In the genomic region with DNA sequence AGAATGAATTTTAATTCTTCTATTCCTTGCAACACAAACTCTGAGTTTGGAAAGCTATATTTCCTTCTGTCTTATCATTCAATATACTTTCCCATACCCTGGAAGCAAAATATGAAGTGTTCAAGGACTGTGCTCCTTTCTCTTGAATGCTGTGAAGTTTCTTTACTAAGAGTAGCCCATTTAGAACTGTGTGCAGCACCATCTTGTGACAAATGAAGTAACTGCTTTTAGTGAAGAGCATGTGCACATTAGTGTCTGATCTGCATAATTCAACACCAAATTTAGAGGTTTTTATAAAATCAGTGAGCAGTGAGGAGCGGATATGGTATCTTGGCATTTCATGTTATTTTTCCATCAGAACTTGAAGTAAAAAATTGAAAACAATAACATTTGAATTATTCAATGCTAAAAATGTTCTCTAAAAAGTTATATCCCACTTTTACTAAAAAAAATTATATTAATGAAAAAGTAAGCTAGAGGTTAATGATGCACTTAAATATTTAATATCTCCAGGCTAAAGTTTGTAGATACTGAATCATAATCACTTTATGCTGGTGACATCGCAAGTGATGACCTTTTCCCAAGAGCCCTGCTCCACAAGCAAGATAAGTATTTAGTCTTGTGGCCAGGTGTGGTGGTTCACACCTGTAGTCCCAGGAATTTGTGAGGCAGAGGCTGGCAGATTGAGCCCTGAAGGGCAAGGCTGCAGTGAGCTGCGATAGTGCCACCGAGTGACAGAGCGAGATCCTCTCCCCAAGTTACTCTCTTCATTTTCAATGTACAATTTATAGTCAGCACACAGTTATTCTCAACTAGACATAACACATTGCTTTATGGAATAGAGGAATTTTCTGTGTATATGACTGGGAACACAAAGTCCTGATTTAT, we compare ENCODE assay signal across 8 cellular contexts.
DNase-seq lines count a peak whose midpoint lies in the region; ATAC-seq, FAIRE-seq and TF ChIP-seq lines count a peak whose summit lies in the region.

No MANE protein-coding gene starts in this region.

- no peaks in the 10 kb centered on the region for H3K36me3 ChIP-seq in pancreas

- 33 to 46% methylated on average over 5 of the region's 5 CpGs for WGBS in pancreas, 2 donors

- peak; percentile 71 for FAIRE-seq in pancreas (lab: Jason Lieb, UNC)

- no peaks in the 10 kb centered on the region for H3K9me3 ChIP-seq in pancreas

- no peaks in the 10 kb centered on the region for H3K4me1 ChIP-seq in pancreas

- H3K4me3 ChIP-seq in pancreas, result no peak overlapping the region

- ATAC-seq in pancreas, result peak; percentile 77 to 94 (median 90)
- ATAC-seq in GM21526 (IDR thresholded peaks at IDR 0.05; ENCODE audit: low FRiP score, unreplicated experiment), result no peak
- no peak for ATAC-seq in HG02938 (IDR thresholded peaks at IDR 0.05; ENCODE audit: unreplicated experiment)

- no peaks in the 10 kb centered on the region for H3K27me3 ChIP-seq in pancreas

- no peak overlapping the region for H3K27ac ChIP-seq in pancreas

- peak; percentile 47 for DNase-seq in SIG-M5 treated with dmso at 0.1 percent for 504 hours (lab: John Stamatoyannopoulos, UW; ENCODE audit: unreplicated experiment)
- no peak for DNase-seq in SIG-M5 (lab: John Stamatoyannopoulos, UW)
- peak; percentile 2 for DNase-seq in NCI-H510A (lab: John Stamatoyannopoulos, UW)
- peak; percentile 74 for DNase-seq in cerebellar cortex (ENCODE audit: low spot score)
- DNase-seq in pancreas, result no peak
- DNase-seq in stimulated activated CD4-positive, alpha-beta T cell treated with anti-CD3 and anti-CD28 coated beads, Interleukin-1b, Interleukin-23, amount 100 ng/mL, for 48 hours, result no peak

- TF ChIP-seq CTCF in pancreas (IDR thresholded peaks at IDR 0.05), result peak in 2 of 4 donors; percentile 17 to 28

- intact Hi-C loops in pancreas (cut with DNase I), result loop anchor here in 1 of 3 donors (10.0 kb wide), 1 partner anchor 457 kb away; no protein-coding TSS in a partner anchor

Comparison
In these comparisons a context has a peak if more than half of its experiments do, and no peak if none do; other contexts are left out.
1. DNase-seq: peak in SIG-M5 treated with dmso at 0.1 percent for 504 hours (single experiment), NCI-H510A (single experiment) and cerebellar cortex (single experiment); none in SIG-M5 (single experiment), pancreas (0 of 6) and stimulated activated CD4-positive, alpha-beta T cell treated with anti-CD3 and anti-CD28 coated beads, Interleukin-1b, Interleukin-23, amount 100 ng/mL, for 48 hours (single experiment).
2. ATAC-seq: peak in pancreas (4 of 4); none in GM21526 (single experiment) and HG02938 (single experiment).